21 cellular contexts compared by ENCODE assay signal in the genomic region with DNA sequence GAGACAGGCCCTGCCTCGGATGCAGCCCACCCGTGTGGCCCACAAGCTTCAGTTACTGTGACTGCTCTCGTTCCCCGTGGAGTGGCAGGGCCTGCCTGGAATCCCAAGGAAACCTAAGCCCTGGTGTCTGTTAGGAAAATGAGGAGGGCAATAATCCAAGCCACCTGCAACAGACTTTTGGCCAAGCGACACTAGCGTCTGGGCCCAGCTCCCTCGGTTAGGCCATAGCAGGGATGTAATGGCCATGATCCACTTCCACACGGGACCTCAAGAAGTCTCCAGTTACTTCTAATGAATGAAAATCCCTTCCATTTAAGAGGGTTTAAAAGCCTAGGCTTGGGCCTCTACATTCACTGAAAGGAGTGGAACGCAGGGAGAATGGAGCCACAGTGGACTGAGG.
"Had no signal": no experiment of that assay in that cellular context is flagged by ENCODE, and none has a peak within 500 bp of the region (broad histone marks: within the 10 kb centered on the region; RNA-seq: fewer than 3 reads in every experiment).

No MANE protein-coding gene starts in this region.

- H3K36me3 ChIP-seq: right atrium auricular region, tibial artery had no signal

- H3K27me3 ChIP-seq: body of pancreas, right atrium auricular region, SJCRH30, tibial artery had no signal

- H3K9me3 ChIP-seq: body of pancreas, right atrium auricular region, SJCRH30, tibial artery had no signal

- H3K27ac Mint-ChIP-seq: activated naive CD8-positive, alpha-beta T cell treated with anti-CD3 and anti-CD28 coated beads, Interleukin-2, amount 10 ng/mL, durations not matched to agents 7 days and 5 days; nephron progenitor cell; T-helper 1 cell treated with Interleukin-12 subunit alpha and Interleukin-12 subunit beta and Interleukin-4 antibody, amounts not matched to agents 30 μg/mL and 1 μg/mL, for 36 hours had no signal

- H3K4me3 ChIP-seq: body of pancreas, right atrium auricular region, SJCRH30, skin epidermis, tibial artery had no signal

- H3K9me3 Mint-ChIP-seq: activated naive CD8-positive, alpha-beta T cell treated with anti-CD3 and anti-CD28 coated beads, Interleukin-2, amount 10 ng/mL, durations not matched to agents 7 days and 5 days; dendritic cell treated with granulocyte-macrophage colony-stimulating factor and Interleukin-4, amounts not matched to agents 40 ng/mL and 50 ng/mL, for 4 days; nephron progenitor cell; stimulated activated naive CD8-positive, alpha-beta T cell treated with anti-CD3 and anti-CD28 coated beads, Interleukin-15, amount 100 ng/mL, for 72 hours; T-helper 1 cell treated with Interleukin-12 subunit alpha and Interleukin-12 subunit beta and Interleukin-4 antibody, amounts not matched to agents 30 μg/mL and 1 μg/mL, for 36 hours had no signal

- H3K27me3 Mint-ChIP-seq: activated naive CD8-positive, alpha-beta T cell treated with anti-CD3 and anti-CD28 coated beads, Interleukin-2, amount 10 ng/mL, durations not matched to agents 7 days and 5 days; dendritic cell treated with granulocyte-macrophage colony-stimulating factor and Interleukin-4, amounts not matched to agents 40 ng/mL and 50 ng/mL, for 4 days; stimulated activated naive CD8-positive, alpha-beta T cell treated with anti-CD3 and anti-CD28 coated beads, Interleukin-15, amount 100 ng/mL, for 72 hours had no signal

- H3K27ac ChIP-seq: body of pancreas, SJCRH30, tibial artery, VCaP had no signal

- DNase-seq: activated CD4-positive, alpha-beta T cell treated with anti-CD3 and anti-CD28 coated beads, Interleukin-2, amount 50 U/mL, for 1 hour; activated CD4-positive, CD25-positive, alpha-beta regulatory T cell treated with anti-CD3 and anti-CD28 coated beads, Interleukin-2, amount 50 U/mL, for 72 hours; activated gamma-delta T cell treated with Interleukin-2 at 50 U/mL for 16 hours; activated naive CD8-positive, alpha-beta T cell treated with anti-CD3 and anti-CD28 coated beads, Interleukin-2, amount 10 ng/mL, durations not matched to agents 7 days and 5 days; amygdala; body of pancreas; effector memory CD4-positive, alpha-beta T cell; glutamatergic neuron; hypothalamus; islet precursor cell; midbrain; nephron progenitor cell; SJCRH30; stimulated activated CD4-positive, alpha-beta T cell treated with anti-CD3 and anti-CD28 coated beads, Interleukin-4, amount 100 ng/mL, for 1 hour; stimulated activated naive CD8-positive, alpha-beta T cell treated with anti-CD3 and anti-CD28 coated beads, Interleukin-15, amount 100 ng/mL, for 72 hours; tibial artery had no signal

- H3K4me3 Mint-ChIP-seq: activated naive CD8-positive, alpha-beta T cell treated with anti-CD3 and anti-CD28 coated beads, Interleukin-2, amount 10 ng/mL, durations not matched to agents 7 days and 5 days; dendritic cell treated with granulocyte-macrophage colony-stimulating factor and Interleukin-4, amounts not matched to agents 40 ng/mL and 50 ng/mL, for 4 days; nephron progenitor cell; stimulated activated naive CD8-positive, alpha-beta T cell treated with anti-CD3 and anti-CD28 coated beads, Interleukin-15, amount 100 ng/mL, for 72 hours; T-helper 1 cell treated with Interleukin-12 subunit alpha and Interleukin-12 subunit beta and Interleukin-4 antibody, amounts not matched to agents 30 μg/mL and 1 μg/mL, for 36 hours had no signal
